1 cellular context compared by ENCODE assay signal in genomic region chr3:135891121-135891520, GRCh38.
TF ChIP-seq lines count a peak whose summit lies in the region.

No MANE protein-coding gene starts in this region.

TF ChIP-seq in SK-N-SH treated with all-trans-retinoic acid at 6 μM for 48 hours, 23 proteins besides CTCF, POLR2A, EP300 and RAD21 (continued from another document):
- TF ChIP-seq ZFP30 (CRISPR knock-in tag; IDR thresholded peaks at IDR 0.05) (no peak), ZNF70 (CRISPR knock-in tag; IDR thresholded peaks at IDR 0.05) (no peak), ARNTL (CRISPR knock-in tag; IDR thresholded peaks at IDR 0.05; ENCODE audit: borderline replicate concordance, low read depth) (no peak), OSR1 (CRISPR knock-in tag; IDR thresholded peaks at IDR 0.05) (no peak), SNAI2 (CRISPR knock-in tag; IDR thresholded peaks at IDR 0.05) (no peak), ESRRG (CRISPR knock-in tag; IDR thresholded peaks at IDR 0.05) (no peak)
- TF ChIP-seq, protein P1, sequence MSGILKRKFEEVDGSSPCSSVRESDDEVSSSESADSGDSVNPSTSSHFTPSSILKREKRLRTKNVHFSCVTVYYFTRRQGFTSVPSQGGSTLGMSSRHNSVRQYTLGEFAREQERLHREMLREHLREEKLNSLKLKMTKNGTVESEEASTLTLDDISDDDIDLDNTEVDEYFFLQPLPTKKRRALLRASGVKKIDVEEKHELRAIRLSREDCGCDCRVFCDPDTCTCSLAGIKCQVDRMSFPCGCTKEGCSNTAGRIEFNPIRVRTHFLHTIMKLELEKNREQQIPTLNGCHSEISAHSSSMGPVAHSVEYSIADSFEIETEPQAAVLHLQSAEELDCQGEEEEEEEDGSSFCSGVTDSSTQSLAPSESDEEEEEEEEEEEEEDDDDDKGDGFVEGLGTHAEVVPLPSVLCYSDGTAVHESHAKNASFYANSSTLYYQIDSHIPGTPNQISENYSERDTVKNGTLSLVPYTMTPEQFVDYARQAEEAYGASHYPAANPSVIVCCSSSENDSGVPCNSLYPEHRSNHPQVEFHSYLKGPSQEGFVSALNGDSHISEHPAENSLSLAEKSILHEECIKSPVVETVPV (CRISPR knock-in tag; IDR thresholded peaks at IDR 0.05), result no peak
- TF ChIP-seq, protein P2, sequence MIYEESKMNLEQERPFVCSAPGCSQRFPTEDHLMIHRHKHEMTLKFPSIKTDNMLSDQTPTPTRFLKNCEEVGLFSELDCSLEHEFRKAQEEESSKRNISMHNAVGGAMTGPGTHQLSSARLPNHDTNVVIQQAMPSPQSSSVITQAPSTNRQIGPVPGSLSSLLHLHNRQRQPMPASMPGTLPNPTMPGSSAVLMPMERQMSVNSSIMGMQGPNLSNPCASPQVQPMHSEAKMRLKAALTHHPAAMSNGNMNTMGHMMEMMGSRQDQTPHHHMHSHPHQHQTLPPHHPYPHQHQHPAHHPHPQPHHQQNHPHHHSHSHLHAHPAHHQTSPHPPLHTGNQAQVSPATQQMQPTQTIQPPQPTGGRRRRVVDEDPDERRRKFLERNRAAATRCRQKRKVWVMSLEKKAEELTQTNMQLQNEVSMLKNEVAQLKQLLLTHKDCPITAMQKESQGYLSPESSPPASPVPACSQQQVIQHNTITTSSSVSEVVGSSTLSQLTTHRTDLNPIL (CRISPR knock-in tag; IDR thresholded peaks at IDR 0.05; ENCODE audit: low read depth), result no peak
